2 cellular contexts compared by ENCODE assay signal in genomic region chr4:48315728-48316630, GRCh38.
A peak's percentile ranks its signal among the peaks of the same experiment; 100 is the strongest.
TF ChIP-seq lines count a peak whose summit lies in the region.

No MANE protein-coding gene starts in this region.

TF ChIP-seq in H1, 55 proteins besides CTCF, POLR2A, EP300 and RAD21:
- TF ChIP-seq TEAD4 (IDR thresholded peaks at IDR 0.05; ENCODE audit: low read depth, low read length) (peak; percentile 48; the same call in 1 of the 2 replicates), E2F6 (IDR thresholded peaks at IDR 0.05) (no peak), GABPA (IDR thresholded peaks at IDR 0.05; ENCODE audit: borderline replicate concordance, insufficient read depth, low read length) (no peak), SIN3A (conservative IDR thresholded peaks at IDR 0.05 in 1 of 2, IDR thresholded peaks at IDR 0.05 in 1 of 2; ENCODE audit: low read depth in 1 of 2, low read length in 2 of 2) (0 out of 4 replicates have a peak, but pooled peaks of 1 of the 2 experiments have one; percentile 39)

TF ChIP-seq in neural cell, 6 proteins besides CTCF, POLR2A, EP300 and RAD21:
- no peak for TF ChIP-seq REST (IDR thresholded peaks at IDR 0.05; ENCODE audit: borderline replicate concordance)
- TF ChIP-seq SMC3 (conservative IDR thresholded peaks at IDR 0.05; ENCODE audit: poor library complexity) = peak; percentile 16
- TF ChIP-seq MXI1 (conservative IDR thresholded peaks at IDR 0.05; ENCODE audit: poor library complexity, severe bottlenecking) = no peak
TF ChIP-seq in neural cell: peak in this region for 1.
